In genomic region chr12:25783566-25783965, GRCh38 we compare ENCODE assay signal across 8 cellular contexts.
"Had no signal": no experiment of that assay in that cellular context is flagged by ENCODE, and none has a peak within 500 bp of the region (broad histone marks: within the 10 kb centered on the region; RNA-seq: fewer than 3 reads in every experiment).

No MANE protein-coding gene starts in this region.

- H2AFZ ChIP-seq: GM23248 had no signal

- FAIRE-seq: K562 had no signal

- H3K36me3 ChIP-seq: HAP-1 had no signal

- H3K27ac ChIP-seq: GM23248 had no signal

- ATAC-seq: HCT116, K562 had no signal

- H3K9me3 ChIP-seq: HAP-1 had no signal

- H3K4me3 ChIP-seq: GM23248, HAP-1, K562 had no signal

- DNase-seq: GM23248, GOT3, H7, HFFc6, KG1 had no signal

- H3K4me1 ChIP-seq: HAP-1 had no signal

- H3K9ac ChIP-seq: GM23248 had no signal
